ENCODE assay signal across 8 cellular contexts in the genomic region with DNA sequence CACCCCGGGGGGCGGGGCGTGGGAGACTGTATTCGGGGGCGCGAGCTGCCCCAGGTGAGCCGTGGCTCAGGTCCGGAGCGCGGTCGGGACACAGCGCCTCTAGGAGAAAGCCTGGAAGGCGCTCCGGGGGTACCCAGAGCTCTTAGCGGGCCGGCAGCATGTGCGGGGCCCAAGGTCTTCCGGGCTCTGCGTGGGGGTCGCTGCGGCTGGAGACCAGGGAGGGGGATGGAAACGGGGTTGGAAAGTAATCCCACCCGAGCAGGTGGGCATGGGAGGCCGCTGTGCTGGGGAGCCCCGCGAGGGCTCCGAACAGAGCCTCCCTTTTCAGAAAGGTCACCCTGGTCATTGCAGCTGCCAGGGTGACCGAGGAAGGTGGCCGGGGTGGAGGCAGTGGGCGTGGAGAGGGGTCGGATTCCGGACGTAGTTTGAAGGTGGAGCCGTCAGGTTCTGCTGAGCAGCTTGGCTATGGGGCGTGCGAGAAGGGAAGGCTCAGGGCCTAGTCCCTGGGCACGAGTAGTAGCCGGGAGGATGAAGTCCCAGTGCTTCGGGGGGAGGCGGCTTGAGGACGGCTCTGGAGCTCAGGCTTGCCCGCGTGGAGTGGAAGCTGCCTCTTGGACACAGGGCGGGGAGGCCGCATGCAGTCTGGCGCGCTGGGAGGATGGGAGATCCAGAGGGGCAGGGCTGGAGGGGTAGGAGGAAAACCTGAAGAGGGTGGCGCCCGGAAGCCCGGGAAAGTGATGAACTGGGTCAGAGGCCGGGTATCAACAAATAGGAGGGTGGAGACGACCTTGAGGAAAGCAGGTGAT. TPM values are rescaled to one million over a fixed set of nuclear protein-coding genes. Genes with fewer than 3 reads are reported as not detected.
DNase-seq lines count a peak whose midpoint lies in the region; ATAC-seq and TF ChIP-seq lines count a peak whose summit lies in the region.

TSS of gene SIRT5 (plus strand) at position 31 of the 806 bp plus-strand sequence. CDS start 9,510 bp downstream, outside the sequence.

- peaks cover 13% of the 10 kb centered on the region for H3K4me1 ChIP-seq in GM23338 (ENCODE audit: insufficient read depth)
- H3K4me1 ChIP-seq in stomach smooth muscle (ENCODE audit: control insufficient read depth, insufficient read depth, low read length) = peaks cover 14% of the 10 kb centered on the region

- H4K20me1 ChIP-seq in GM23338 (replicated peaks; ENCODE audit: insufficient read depth) (no peaks in the 10 kb centered on the region), neural cell (ENCODE audit: insufficient read depth) (no peaks in the 10 kb centered on the region)

- H3F3A ChIP-seq in GM23338 (replicated peaks; ENCODE audit: low read depth) = peaks cover 10% of the 10 kb centered on the region
- peaks cover 12% of the 10 kb centered on the region for H3F3A ChIP-seq in neural cell (ENCODE audit: insufficient read depth, low read length, poor library complexity, severe bottlenecking)

- DNase-seq in ELF-1 (ENCODE audit: low read depth, low spot score) (peak; percentile 92), GM23338 (ENCODE audit: low spot score) (peak; percentile 93), Kasumi-1 (lab: John Stamatoyannopoulos, UW) (peak; percentile 78 to 87), RPMI8226 (peak; percentile 93), fibroblast of the aortic adventitia (ENCODE audit: low read depth) (peak; percentile 78)
- peak; percentile 77 for DNase-seq in activated T-helper 2 cell treated with anti-CD3 and anti-CD28 coated beads, Interferon-gamma antibody, Interleukin-2, Interleukin-4, amounts not matched to agents 10 μg/mL and 5 μg/mL and 100 μg/mL, durations not matched to agents 14 hours and 24 hours and 36 hours (ENCODE audit: low spot score)

- H3K4me1 Mint-ChIP-seq in GM23338 = peaks cover 29% of the 10 kb centered on the region
- H3K4me1 Mint-ChIP-seq in activated T-helper 2 cell treated with anti-CD3 and anti-CD28 coated beads, Interferon-gamma antibody, Interleukin-2, Interleukin-4, amounts not matched to agents 10 μg/mL and 5 μg/mL and 100 μg/mL, durations not matched to agents 14 hours and 24 hours and 36 hours (ENCODE audit: low read depth) = peaks cover 9% of the 10 kb centered on the region

- H2AFZ ChIP-seq in GM23338 = peak within 1 kb of the TSS; percentile 96
- peak within 1 kb of the TSS; percentile 99 for H2AFZ ChIP-seq in neural cell (ENCODE audit: low read depth, low read length)

- H3K36me3 ChIP-seq in GM23338 (ENCODE audit: insufficient read depth) (no peaks in the 10 kb centered on the region), neural cell (ENCODE audit: insufficient read depth, low read length) (no peaks in the 10 kb centered on the region), stomach smooth muscle (ENCODE audit: control insufficient read depth in 2 of 2, insufficient read depth in 2 of 2, low read length in 2 of 2) (peaks cover 0 to under 1% of the 10 kb centered on the region in 2 donors)

- TF ChIP-seq EP300 in neural cell (conservative IDR thresholded peaks at IDR 0.05; ENCODE audit: poor library complexity, severe bottlenecking) = peak; percentile 30

- peaks cover under 1% of the 10 kb centered on the region; the same call in 2 of the 3 replicates for H3K36me3 Mint-ChIP-seq in GM23338 (ENCODE audit: low read depth)
- no peaks in the 10 kb centered on the region for H3K36me3 Mint-ChIP-seq in activated T-helper 2 cell treated with anti-CD3 and anti-CD28 coated beads, Interferon-gamma antibody, Interleukin-2, Interleukin-4, amounts not matched to agents 10 μg/mL and 5 μg/mL and 100 μg/mL, durations not matched to agents 14 hours and 24 hours and 36 hours (ENCODE audit: low read depth)

- peaks cover 12% of the 10 kb centered on the region for H3K27me3 Mint-ChIP-seq in GM23338 (ENCODE audit: insufficient read depth, low read depth, poor library complexity)
- H3K27me3 Mint-ChIP-seq in activated T-helper 2 cell treated with anti-CD3 and anti-CD28 coated beads, Interferon-gamma antibody, Interleukin-2, Interleukin-4, amounts not matched to agents 10 μg/mL and 5 μg/mL and 100 μg/mL, durations not matched to agents 14 hours and 24 hours and 36 hours (ENCODE audit: low read depth) = no peaks in the 10 kb centered on the region

- peak; percentile 79 for ATAC-seq in GM23338

- TF ChIP-seq RAD21 in neural cell (conservative IDR thresholded peaks at IDR 0.05) = peak; percentile 78

- peak within 1 kb of the TSS; percentile 98 for H3K27ac Mint-ChIP-seq in GM23338
- peak within 1 kb of the TSS; percentile 99 for H3K27ac Mint-ChIP-seq in activated T-helper 2 cell treated with anti-CD3 and anti-CD28 coated beads, Interferon-gamma antibody, Interleukin-2, Interleukin-4, amounts not matched to agents 10 μg/mL and 5 μg/mL and 100 μg/mL, durations not matched to agents 14 hours and 24 hours and 36 hours

- H3K4me3 Mint-ChIP-seq in GM23338 = peak within 1 kb of the TSS; percentile 85
- H3K4me3 Mint-ChIP-seq in activated T-helper 2 cell treated with anti-CD3 and anti-CD28 coated beads, Interferon-gamma antibody, Interleukin-2, Interleukin-4, amounts not matched to agents 10 μg/mL and 5 μg/mL and 100 μg/mL, durations not matched to agents 14 hours and 24 hours and 36 hours (ENCODE audit: low read depth) = peak within 1 kb of the TSS; percentile 98

- no peaks in the 10 kb centered on the region; the same call in 2 of the 3 replicates for H3K9me3 Mint-ChIP-seq in GM23338
- no peaks in the 10 kb centered on the region for H3K9me3 Mint-ChIP-seq in activated T-helper 2 cell treated with anti-CD3 and anti-CD28 coated beads, Interferon-gamma antibody, Interleukin-2, Interleukin-4, amounts not matched to agents 10 μg/mL and 5 μg/mL and 100 μg/mL, durations not matched to agents 14 hours and 24 hours and 36 hours

- H3K79me2 ChIP-seq in GM23338 (replicated peaks; ENCODE audit: insufficient read depth) = peaks cover 28% of the 10 kb centered on the region
- peaks cover 4% of the 10 kb centered on the region for H3K79me2 ChIP-seq in neural cell (replicated peaks; ENCODE audit: insufficient read depth, low read length)

- H3K4me3 ChIP-seq in GM23338 = peak within 1 kb of the TSS; percentile 84
- H3K4me3 ChIP-seq in fibroblast of the aortic adventitia (ENCODE audit: low read depth, low read length) = peak within 1 kb of the TSS; percentile 78
- peak within 1 kb of the TSS; percentile 91 for H3K4me3 ChIP-seq in neural cell (ENCODE audit: low read length)
- H3K4me3 ChIP-seq in stomach smooth muscle (ENCODE audit: low read length in 2 of 2) = peak within 1 kb of the TSS; percentile 83 to 89

- intact Hi-C loops in activated T-helper 2 cell treated with anti-CD3 and anti-CD28 coated beads, Interferon-gamma antibody, Interleukin-2, Interleukin-4, amounts not matched to agents 10 μg/mL and 5 μg/mL and 100 μg/mL, durations not matched to agents 14 hours and 24 hours and 36 hours (cut with micrococcal nuclease) = loop anchor here (1.0 to 10.0 kb wide), 10 partner anchors 41 to 490 kb away; partner anchors contain the start of genes GFOD1, MCUR1, NOL7 and RANBP9

- H3K27me3 ChIP-seq in GM23338 (ENCODE audit: insufficient read depth) (no peaks in the 10 kb centered on the region), neural cell (ENCODE audit: insufficient read depth, low read depth, low read length) (no peaks in the 10 kb centered on the region), stomach smooth muscle (ENCODE audit: control insufficient read depth in 1 of 2, insufficient read depth in 2 of 2, low read length in 2 of 2) (no peaks in the 10 kb centered on the region)

- no peak for TF ChIP-seq CTCF in GM23338 (conservative IDR thresholded peaks at IDR 0.05; ENCODE audit: low read depth in 2 of 2)
- TF ChIP-seq CTCF in fibroblast of the aortic adventitia (IDR thresholded peaks at IDR 0.05; ENCODE audit: insufficient read depth, low read length) = no peak
- TF ChIP-seq CTCF in neural cell (IDR thresholded peaks at IDR 0.05; ENCODE audit: poor library complexity, severe bottlenecking) = peak; percentile 81

- H3K9me3 ChIP-seq in neural cell (ENCODE audit: low read length) (peaks cover 6% of the 10 kb centered on the region), stomach smooth muscle (ENCODE audit: control insufficient read depth in 2 of 2, low read length in 2 of 2) (no peaks in the 10 kb centered on the region)

- H3K4me2 ChIP-seq in GM23338 (peak within 1 kb of the TSS; percentile 94), neural cell (ENCODE audit: low read length) (peak within 1 kb of the TSS; percentile 64)

- H3K9ac ChIP-seq in neural cell (ENCODE audit: low read length) (peak within 1 kb of the TSS; percentile 87), stomach smooth muscle (ENCODE audit: low read length in 2 of 2) (peak within 1 kb of the TSS; percentile 86 to 91)

- H3K27ac ChIP-seq in GM23338 (ENCODE audit: low read depth) = peak within 1 kb of the TSS; percentile 99
- H3K27ac ChIP-seq in neural cell (ENCODE audit: low read length) = peak within 1 kb of the TSS; percentile 91
- H3K27ac ChIP-seq in stomach smooth muscle (ENCODE audit: low read length) = peak within 1 kb of the TSS; percentile 89

- H3K9me2 ChIP-seq in GM23338 (ENCODE audit: insufficient read depth) (no peaks in the 10 kb centered on the region), neural cell (ENCODE audit: insufficient read depth, low read length) (no peaks in the 10 kb centered on the region)

TF ChIP-seq in GM23338, 12 proteins besides CTCF, POLR2A, EP300 and RAD21 (continues in another document):
- TF ChIP-seq STAT1 (IDR thresholded peaks at IDR 0.05; ENCODE audit: unreplicated experiment) (no peak), CREB1 (CRISPR knock-in tag; IDR thresholded peaks at IDR 0.05; ENCODE audit: low read depth) (no peak), POLR2AphosphoS5 (IDR thresholded peaks at IDR 0.05; ENCODE audit: low read depth) (peak; percentile 74), NANOG (IDR thresholded peaks at IDR 0.05; ENCODE audit: borderline replicate concordance) (no peak)

TF ChIP-seq in neural cell, 6 proteins besides CTCF, POLR2A, EP300 and RAD21 (continues in another document):
- no peak for TF ChIP-seq EZH2 (IDR thresholded peaks at IDR 0.05; ENCODE audit: borderline replicate concordance, insufficient read depth, low read length, poor library complexity, severe bottlenecking)

RNA-seq across cellular contexts. Expression of gene SIRT5, which starts in this region (rescaled TPM):
- total RNA-seq in GM23338 (2014; rRNA removed; shearing (Covaris generic)) = 11.8 and 13.1 TPM in 2 replicates
- polyA plus RNA-seq in GM23338 (2016; fragmentation: Nextera tagmentation; extraction: Ambion mirVana) (7.4 and 9.8 TPM in 2 replicates), neural cell (15.9 and 16.5 TPM in 2 replicates)
- 9.0 and 9.3 TPM in 2 replicates for total RNA-seq in activated T-helper 2 cell treated with anti-CD3 and anti-CD28 coated beads, Interferon-gamma antibody, Interleukin-2, Interleukin-4, amounts not matched to agents 10 μg/mL and 5 μg/mL and 100 μg/mL, durations not matched to agents 14 hours and 24 hours and 36 hours
- total RNA-seq in fibroblast of the aortic adventitia (ENCODE audit: low replicate concordance) = 4.9 and 8.6 TPM in 2 replicates
- polyA minus RNA-seq in neural cell = 15.8 and 18.8 TPM in 2 replicates

Comparison
In these comparisons a context has a peak if more than half of its experiments do, and no peak if none do; other contexts are left out.
1. Peak in every context shown above with its lines: DNase-seq, ATAC-seq, H3K4me3 ChIP-seq and H3K27ac ChIP-seq.